ENCODE assay signal across 1 cellular context in the genomic region with DNA sequence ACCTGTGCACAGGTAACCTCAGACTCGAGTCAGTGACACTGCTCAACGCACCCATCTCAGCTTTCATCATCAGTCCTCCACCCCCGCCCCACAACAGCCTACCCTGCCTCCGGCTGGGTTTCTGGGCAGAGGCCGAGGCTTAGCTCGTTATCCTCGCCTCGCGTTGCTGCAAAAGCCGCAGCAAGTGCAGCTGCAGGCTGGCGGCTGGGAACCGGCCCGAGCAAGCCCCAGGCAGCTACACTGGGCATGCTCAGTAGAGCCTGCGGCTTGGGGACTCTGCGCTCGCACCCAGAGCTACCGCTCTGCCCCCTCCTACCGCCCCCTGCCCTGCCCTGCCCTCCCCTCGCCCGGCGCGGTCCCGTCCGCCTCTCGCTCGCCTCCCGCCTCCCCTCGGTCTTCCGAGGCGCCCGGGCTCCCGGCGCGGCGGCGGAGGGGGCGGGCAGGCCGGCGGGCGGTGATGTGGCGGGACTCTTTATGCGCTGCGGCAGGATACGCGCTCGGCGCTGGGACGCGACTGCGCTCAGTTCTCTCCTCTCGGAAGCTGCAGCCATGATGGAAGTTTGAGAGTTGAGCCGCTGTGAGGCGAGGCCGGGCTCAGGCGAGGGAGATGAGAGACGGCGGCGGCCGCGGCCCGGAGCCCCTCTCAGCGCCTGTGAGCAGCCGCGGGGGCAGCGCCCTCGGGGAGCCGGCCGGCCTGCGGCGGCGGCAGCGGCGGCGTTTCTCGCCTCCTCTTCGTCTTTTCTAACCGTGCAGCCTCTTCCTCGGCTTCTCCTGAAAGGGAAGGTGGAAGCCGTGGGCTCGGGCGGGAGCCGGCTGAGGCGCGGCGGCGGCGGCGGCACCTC.
TF ChIP-seq lines count a peak whose summit lies in the region.

A gene with protein sequence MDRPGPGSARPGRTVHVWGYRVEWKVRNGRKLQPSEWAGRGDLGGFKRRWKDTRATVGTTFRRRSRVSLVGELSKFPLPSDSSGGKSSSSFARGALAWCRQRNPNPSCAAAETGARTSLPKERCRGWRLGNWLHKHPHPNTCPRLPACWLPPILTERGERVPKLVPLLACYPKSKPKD (minus strand): TSS at position 432 of the 842 bp plus-strand sequence. CDS start 1,046 bp downstream, outside the sequence.
A gene (plus strand): TSS at position 524 of the 842 bp plus-strand sequence. CDS start 845 bp downstream, outside the sequence.

TF ChIP-seq in HepG2, 621 proteins besides CTCF, POLR2A, EP300 and RAD21 (continued from another document and continues in another):
- peak; percentile 90; the same call in 1 of the 2 replicates for TF ChIP-seq ZSCAN21 (CRISPR knock-in tag; IDR thresholded peaks at IDR 0.05; ENCODE audit: borderline replicate concordance)
- TF ChIP-seq SMAD1 (CRISPR knock-in tag; IDR thresholded peaks at IDR 0.05; ENCODE audit: borderline replicate concordance, low read depth) = no peak; the same call in 1 of the 2 replicates
- TF ChIP-seq, protein P1, sequence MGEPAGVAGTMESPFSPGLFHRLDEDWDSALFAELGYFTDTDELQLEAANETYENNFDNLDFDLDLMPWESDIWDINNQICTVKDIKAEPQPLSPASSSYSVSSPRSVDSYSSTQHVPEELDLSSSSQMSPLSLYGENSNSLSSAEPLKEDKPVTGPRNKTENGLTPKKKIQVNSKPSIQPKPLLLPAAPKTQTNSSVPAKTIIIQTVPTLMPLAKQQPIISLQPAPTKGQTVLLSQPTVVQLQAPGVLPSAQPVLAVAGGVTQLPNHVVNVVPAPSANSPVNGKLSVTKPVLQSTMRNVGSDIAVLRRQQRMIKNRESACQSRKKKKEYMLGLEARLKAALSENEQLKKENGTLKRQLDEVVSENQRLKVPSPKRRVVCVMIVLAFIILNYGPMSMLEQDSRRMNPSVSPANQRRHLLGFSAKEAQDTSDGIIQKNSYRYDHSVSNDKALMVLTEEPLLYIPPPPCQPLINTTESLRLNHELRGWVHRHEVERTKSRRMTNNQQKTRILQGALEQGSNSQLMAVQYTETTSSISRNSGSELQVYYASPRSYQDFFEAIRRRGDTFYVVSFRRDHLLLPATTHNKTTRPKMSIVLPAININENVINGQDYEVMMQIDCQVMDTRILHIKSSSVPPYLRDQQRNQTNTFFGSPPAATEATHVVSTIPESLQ (CRISPR knock-in tag; conservative IDR thresholded peaks at IDR 0.05) = peak; percentile 64; the same call in 1 of the 2 replicates
- TF ChIP-seq, protein P2, sequence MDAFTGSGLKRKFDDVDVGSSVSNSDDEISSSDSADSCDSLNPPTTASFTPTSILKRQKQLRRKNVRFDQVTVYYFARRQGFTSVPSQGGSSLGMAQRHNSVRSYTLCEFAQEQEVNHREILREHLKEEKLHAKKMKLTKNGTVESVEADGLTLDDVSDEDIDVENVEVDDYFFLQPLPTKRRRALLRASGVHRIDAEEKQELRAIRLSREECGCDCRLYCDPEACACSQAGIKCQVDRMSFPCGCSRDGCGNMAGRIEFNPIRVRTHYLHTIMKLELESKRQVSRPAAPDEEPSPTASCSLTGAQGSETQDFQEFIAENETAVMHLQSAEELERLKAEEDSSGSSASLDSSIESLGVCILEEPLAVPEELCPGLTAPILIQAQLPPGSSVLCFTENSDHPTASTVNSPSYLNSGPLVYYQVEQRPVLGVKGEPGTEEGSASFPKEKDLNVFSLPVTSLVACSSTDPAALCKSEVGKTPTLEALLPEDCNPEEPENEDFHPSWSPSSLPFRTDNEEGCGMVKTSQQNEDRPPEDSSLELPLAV (CRISPR knock-in tag; conservative IDR thresholded peaks at IDR 0.05; ENCODE audit: low read depth) = no peak
- peak; percentile 71 for TF ChIP-seq HNRNPK (IDR thresholded peaks at IDR 0.05; ENCODE audit: low read depth, low read length, poor library complexity, severe bottlenecking)
- TF ChIP-seq ZNF543 (CRISPR knock-in tag; IDR thresholded peaks at IDR 0.05) = peak; percentile 78; the same call in 1 of the 2 replicates
- no peak for TF ChIP-seq MATR3 (CRISPR knock-in tag; IDR thresholded peaks at IDR 0.05)
- peak; percentile 59; the same call in 1 of the 2 replicates for TF ChIP-seq NCOA2 (CRISPR knock-in tag; IDR thresholded peaks at IDR 0.05)
- TF ChIP-seq, protein P3, sequence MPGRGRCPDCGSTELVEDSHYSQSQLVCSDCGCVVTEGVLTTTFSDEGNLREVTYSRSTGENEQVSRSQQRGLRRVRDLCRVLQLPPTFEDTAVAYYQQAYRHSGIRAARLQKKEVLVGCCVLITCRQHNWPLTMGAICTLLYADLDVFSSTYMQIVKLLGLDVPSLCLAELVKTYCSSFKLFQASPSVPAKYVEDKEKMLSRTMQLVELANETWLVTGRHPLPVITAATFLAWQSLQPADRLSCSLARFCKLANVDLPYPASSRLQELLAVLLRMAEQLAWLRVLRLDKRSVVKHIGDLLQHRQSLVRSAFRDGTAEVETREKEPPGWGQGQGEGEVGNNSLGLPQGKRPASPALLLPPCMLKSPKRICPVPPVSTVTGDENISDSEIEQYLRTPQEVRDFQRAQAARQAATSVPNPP (CRISPR knock-in tag; IDR thresholded peaks at IDR 0.05) = peak; percentile 69
- no peak for TF ChIP-seq HES4 (CRISPR knock-in tag; IDR thresholded peaks at IDR 0.05; ENCODE audit: borderline replicate concordance)
- peak; percentile 71; the same call in 1 of the 2 replicates for TF ChIP-seq ZFP36L1 (CRISPR knock-in tag; IDR thresholded peaks at IDR 0.05)
- TF ChIP-seq PAF1 (CRISPR knock-in tag; IDR thresholded peaks at IDR 0.05) = no peak
- no peak for TF ChIP-seq GPN1 (CRISPR knock-in tag; IDR thresholded peaks at IDR 0.05; ENCODE audit: borderline replicate concordance)
- TF ChIP-seq, protein P4, sequence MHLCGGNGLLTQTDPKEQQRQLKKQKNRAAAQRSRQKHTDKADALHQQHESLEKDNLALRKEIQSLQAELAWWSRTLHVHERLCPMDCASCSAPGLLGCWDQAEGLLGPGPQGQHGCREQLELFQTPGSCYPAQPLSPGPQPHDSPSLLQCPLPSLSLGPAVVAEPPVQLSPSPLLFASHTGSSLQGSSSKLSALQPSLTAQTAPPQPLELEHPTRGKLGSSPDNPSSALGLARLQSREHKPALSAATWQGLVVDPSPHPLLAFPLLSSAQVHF (CRISPR knock-in tag; IDR thresholded peaks at IDR 0.05) = peak; percentile 56; the same call in 1 of the 2 replicates
- no peak for TF ChIP-seq MTF1 (CRISPR knock-in tag; IDR thresholded peaks at IDR 0.05)
- TF ChIP-seq, protein P5, sequence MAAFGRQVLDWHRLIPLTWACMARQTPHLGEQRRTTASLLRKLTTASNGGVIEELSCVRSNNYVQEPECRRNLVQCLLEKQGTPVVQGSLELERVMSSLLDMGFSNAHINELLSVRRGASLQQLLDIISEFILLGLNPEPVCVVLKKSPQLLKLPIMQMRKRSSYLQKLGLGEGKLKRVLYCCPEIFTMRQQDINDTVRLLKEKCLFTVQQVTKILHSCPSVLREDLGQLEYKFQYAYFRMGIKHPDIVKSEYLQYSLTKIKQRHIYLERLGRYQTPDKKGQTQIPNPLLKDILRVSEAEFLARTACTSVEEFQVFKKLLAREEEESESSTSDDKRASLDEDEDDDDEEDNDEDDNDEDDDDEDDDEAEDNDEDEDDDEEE (CRISPR knock-in tag; IDR thresholded peaks at IDR 0.05) = no peak
- TF ChIP-seq ZSCAN25 (CRISPR knock-in tag; IDR thresholded peaks at IDR 0.05) = peak; percentile 94
- TF ChIP-seq, protein P6, sequence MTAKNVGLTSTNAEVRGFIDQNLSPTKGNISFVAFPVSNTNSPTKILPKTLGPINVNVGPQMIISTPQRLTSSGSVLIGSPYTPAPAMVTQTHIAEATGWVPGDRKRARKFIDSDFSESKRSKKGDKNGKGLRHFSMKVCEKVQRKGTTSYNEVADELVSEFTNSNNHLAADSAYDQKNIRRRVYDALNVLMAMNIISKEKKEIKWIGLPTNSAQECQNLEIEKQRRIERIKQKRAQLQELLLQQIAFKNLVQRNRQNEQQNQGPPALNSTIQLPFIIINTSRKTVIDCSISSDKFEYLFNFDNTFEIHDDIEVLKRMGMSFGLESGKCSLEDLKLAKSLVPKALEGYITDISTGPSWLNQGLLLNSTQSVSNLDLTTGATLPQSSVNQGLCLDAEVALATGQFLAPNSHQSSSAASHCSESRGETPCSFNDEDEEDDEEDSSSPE (CRISPR knock-in tag; IDR thresholded peaks at IDR 0.05) = peak; percentile 71
- peak; percentile 56; the same call in 1 of the 2 replicates for TF ChIP-seq ZNF788 (CRISPR knock-in tag; IDR thresholded peaks at IDR 0.05; ENCODE audit: borderline replicate concordance)
- no peak for TF ChIP-seq PHB2 (IDR thresholded peaks at IDR 0.05; ENCODE audit: partially characterized antibody)
- TF ChIP-seq SP2 (CRISPR knock-in tag; IDR thresholded peaks at IDR 0.05) = no peak
- no peak for TF ChIP-seq CENPX (CRISPR knock-in tag; IDR thresholded peaks at IDR 0.05)
- peak; percentile 23; the same call in 1 of the 2 replicates for TF ChIP-seq ZNF614 (CRISPR knock-in tag; IDR thresholded peaks at IDR 0.05; ENCODE audit: borderline replicate concordance)
- TF ChIP-seq REPIN1 (CRISPR knock-in tag; IDR thresholded peaks at IDR 0.05; ENCODE audit: borderline replicate concordance, low read depth) = no peak
- TF ChIP-seq, protein P7, sequence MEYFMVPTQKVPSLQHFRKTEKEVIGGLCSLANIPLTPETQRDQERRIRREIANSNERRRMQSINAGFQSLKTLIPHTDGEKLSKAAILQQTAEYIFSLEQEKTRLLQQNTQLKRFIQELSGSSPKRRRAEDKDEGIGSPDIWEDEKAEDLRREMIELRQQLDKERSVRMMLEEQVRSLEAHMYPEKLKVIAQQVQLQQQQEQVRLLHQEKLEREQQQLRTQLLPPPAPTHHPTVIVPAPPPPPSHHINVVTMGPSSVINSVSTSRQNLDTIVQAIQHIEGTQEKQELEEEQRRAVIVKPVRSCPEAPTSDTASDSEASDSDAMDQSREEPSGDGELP (IDR thresholded peaks at IDR 0.05; ENCODE audit: borderline replicate concordance, low read depth) = peak; percentile 16; the same call in 1 of the 2 replicates
- TF ChIP-seq, protein P8, sequence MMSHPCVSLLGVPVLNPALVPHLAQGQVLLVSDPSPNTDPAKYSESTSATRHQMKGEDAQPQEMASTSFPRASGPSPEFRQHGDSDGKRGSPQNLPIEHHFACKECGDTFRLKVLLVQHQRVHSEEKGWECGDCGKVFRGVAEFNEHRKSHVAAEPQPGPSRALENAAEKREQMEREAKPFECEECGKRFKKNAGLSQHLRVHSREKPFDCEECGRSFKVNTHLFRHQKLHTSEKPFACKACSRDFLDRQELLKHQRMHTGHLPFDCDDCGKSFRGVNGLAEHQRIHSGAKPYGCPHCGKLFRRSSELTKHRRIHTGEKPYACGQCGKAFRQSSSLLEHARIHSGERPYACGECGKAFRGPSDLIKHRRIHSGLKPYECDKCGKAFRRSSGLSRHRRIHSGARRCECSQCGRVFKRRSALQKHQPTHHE (CRISPR knock-in tag; IDR thresholded peaks at IDR 0.05; ENCODE audit: borderline replicate concordance) = no peak
- no peak for TF ChIP-seq CEBPB (IDR thresholded peaks at IDR 0.05; ENCODE audit: borderline replicate concordance, low read depth, low read length)
- TF ChIP-seq ZNF235 (CRISPR knock-in tag; IDR thresholded peaks at IDR 0.05; ENCODE audit: borderline replicate concordance) = no peak
- TF ChIP-seq FOXC1 (CRISPR knock-in tag; IDR thresholded peaks at IDR 0.05; ENCODE audit: borderline replicate concordance) = no peak
- TF ChIP-seq SRSF9 (IDR thresholded peaks at IDR 0.05; ENCODE audit: borderline replicate concordance, insufficient read depth, low read depth, low read length, poor library complexity, severe bottlenecking) = no peak
- TF ChIP-seq, protein P9, sequence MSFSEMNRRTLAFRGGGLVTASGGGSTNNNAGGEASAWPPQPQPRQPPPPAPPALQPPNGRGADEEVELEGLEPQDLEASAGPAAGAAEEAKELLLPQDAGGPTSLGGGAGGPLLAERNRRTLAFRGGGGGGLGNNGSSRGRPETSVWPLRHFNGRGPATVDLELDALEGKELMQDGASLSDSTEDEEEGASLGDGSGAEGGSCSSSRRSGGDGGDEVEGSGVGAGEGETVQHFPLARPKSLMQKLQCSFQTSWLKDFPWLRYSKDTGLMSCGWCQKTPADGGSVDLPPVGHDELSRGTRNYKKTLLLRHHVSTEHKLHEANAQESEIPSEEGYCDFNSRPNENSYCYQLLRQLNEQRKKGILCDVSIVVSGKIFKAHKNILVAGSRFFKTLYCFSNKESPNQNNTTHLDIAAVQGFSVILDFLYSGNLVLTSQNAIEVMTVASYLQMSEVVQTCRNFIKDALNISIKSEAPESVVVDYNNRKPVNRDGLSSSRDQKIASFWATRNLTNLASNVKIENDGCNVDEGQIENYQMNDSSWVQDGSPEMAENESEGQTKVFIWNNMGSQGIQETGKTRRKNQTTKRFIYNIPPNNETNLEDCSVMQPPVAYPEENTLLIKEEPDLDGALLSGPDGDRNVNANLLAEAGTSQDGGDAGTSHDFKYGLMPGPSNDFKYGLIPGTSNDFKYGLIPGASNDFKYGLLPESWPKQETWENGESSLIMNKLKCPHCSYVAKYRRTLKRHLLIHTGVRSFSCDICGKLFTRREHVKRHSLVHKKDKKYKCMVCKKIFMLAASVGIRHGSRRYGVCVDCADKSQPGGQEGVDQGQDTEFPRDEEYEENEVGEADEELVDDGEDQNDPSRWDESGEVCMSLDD (CRISPR knock-in tag; IDR thresholded peaks at IDR 0.05; ENCODE audit: borderline replicate concordance) = no peak
- no peak for TF ChIP-seq TRIM24 (CRISPR knock-in tag; IDR thresholded peaks at IDR 0.05)
- TF ChIP-seq CBFB (CRISPR knock-in tag; IDR thresholded peaks at IDR 0.05) = peak; percentile 87
- no peak for TF ChIP-seq SOX13 (IDR thresholded peaks at IDR 0.05)
- peak in 1 of 2 experiments; percentile 46; a peak in 1 of 4 replicates for TF ChIP-seq SOX13 (CRISPR knock-in tag; conservative IDR thresholded peaks at IDR 0.05 in 1 of 2, IDR thresholded peaks at IDR 0.05 in 1 of 2)
- TF ChIP-seq LCORL (IDR thresholded peaks at IDR 0.05) = no peak
- TF ChIP-seq LCORL (CRISPR knock-in tag; IDR thresholded peaks at IDR 0.05) = 0 out of 2 replicates have a peak, but pooled peaks have one; percentile 28
- TF ChIP-seq, protein P10, sequence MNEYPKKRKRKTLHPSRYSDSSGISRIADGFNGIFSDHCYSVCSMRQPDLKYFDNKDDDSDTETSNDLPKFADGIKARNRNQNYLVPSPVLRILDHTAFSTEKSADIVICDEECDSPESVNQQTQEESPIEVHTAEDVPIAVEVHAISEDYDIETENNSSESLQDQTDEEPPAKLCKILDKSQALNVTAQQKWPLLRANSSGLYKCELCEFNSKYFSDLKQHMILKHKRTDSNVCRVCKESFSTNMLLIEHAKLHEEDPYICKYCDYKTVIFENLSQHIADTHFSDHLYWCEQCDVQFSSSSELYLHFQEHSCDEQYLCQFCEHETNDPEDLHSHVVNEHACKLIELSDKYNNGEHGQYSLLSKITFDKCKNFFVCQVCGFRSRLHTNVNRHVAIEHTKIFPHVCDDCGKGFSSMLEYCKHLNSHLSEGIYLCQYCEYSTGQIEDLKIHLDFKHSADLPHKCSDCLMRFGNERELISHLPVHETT (CRISPR knock-in tag; conservative IDR thresholded peaks at IDR 0.05) = peak; percentile 100
- peak; percentile 24; the same call in 1 of the 2 replicates for TF ChIP-seq NR1H2 (CRISPR knock-in tag; IDR thresholded peaks at IDR 0.05; ENCODE audit: borderline replicate concordance, low read depth)
- TF ChIP-seq ATF7-NPFF (CRISPR knock-in tag; IDR thresholded peaks at IDR 0.05; ENCODE audit: low read depth) = peak; percentile 98
- TF ChIP-seq, protein P11, sequence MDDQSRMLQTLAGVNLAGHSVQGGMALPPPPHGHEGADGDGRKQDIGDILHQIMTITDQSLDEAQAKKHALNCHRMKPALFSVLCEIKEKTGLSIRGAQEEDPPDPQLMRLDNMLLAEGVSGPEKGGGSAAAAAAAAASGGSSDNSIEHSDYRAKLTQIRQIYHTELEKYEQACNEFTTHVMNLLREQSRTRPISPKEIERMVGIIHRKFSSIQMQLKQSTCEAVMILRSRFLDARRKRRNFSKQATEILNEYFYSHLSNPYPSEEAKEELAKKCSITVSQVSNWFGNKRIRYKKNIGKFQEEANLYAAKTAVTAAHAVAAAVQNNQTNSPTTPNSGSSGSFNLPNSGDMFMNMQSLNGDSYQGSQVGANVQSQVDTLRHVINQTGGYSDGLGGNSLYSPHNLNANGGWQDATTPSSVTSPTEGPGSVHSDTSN (CRISPR knock-in tag; IDR thresholded peaks at IDR 0.05; ENCODE audit: borderline replicate concordance) = no peak
